ENCODE assay signal across 17 cellular contexts in the genomic region with DNA sequence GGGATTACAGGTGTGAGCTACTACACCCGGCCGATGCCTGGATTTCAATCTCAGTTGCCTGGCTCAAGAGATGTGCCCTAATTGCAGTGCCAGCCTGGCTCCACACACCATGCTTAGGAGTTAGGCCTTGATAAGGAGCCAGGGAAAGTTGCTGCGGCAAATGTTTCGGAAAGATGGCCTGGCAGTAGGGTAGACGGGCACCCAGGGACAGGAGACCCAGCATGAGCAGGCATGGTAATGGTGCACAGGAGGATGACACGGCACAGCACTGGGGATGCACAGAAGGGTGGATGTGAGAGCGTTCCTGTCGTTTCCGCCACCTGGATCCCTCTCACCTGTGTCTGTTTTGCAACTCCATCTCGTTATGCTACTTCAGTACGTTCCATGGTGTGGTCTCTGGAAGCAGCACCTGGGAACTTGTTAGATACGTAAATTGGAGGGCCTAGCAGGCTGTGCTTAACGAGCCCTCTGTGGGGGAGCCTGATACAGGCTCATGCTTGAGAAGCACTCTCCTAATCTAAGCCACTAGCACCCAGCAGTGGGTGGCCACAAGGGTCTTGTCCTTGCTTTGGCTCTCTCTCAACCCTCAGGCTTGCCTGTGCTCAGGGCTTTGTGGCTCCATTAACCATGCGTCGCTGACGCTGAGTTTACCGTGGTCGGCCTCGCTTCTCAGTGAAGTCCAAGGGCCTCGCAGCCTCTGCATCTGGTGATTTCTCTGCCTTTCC. TPM values are rescaled to one million over a fixed set of nuclear protein-coding genes. Genes with fewer than 3 reads are reported as not detected.
DNase-seq lines count a peak whose midpoint lies in the region; ATAC-seq, FAIRE-seq and TF ChIP-seq lines count a peak whose summit lies in the region.
"Had no signal": no experiment of that assay in that cellular context is flagged by ENCODE, and none has a peak within 500 bp of the region (broad histone marks: within the 10 kb centered on the region; RNA-seq: fewer than 3 reads in every experiment).

No MANE protein-coding gene starts in this region.

- H3K27me3 Mint-ChIP-seq in MCF 10A (ENCODE audit: insufficient read depth, unreplicated experiment) = no peaks in the 10 kb centered on the region
- no peaks in the 10 kb centered on the region for H3K27me3 Mint-ChIP-seq in activated T-helper 17 cell treated with anti-CD3 and anti-CD28 coated beads, Interleukin-2, amount 50 U/mL, for 72 hours
- H3K27me3 Mint-ChIP-seq: activated CD8-positive, alpha-beta memory T cell treated with anti-CD3 and anti-CD28 coated beads, Interleukin-2, amount 10 ng/mL, durations not matched to agents 7 days and 5 days; IgD-negative memory B cell had no signal

- peaks cover 5% of the 10 kb centered on the region for H3K36me3 ChIP-seq in breast epithelium
- H3K36me3 ChIP-seq in kidney (ENCODE audit: control insufficient read depth in 1 of 2, insufficient read depth in 2 of 2, low read length in 2 of 2) = peaks cover 7 to 17% of the 10 kb centered on the region in 2 donors
- peaks cover 26 to 55% (median 41%) of the 10 kb centered on the region in 4 donors for H3K36me3 ChIP-seq in stomach
- H3K36me3 ChIP-seq in prostate gland = peaks cover 2 to 4% of the 10 kb centered on the region in 2 donors
- peaks cover 52% of the 10 kb centered on the region for H3K36me3 ChIP-seq in SJCRH30

- TF ChIP-seq CTCF in MCF 10A (IDR thresholded peaks at IDR 0.05; ENCODE audit: unreplicated experiment) (no peak), breast epithelium (IDR thresholded peaks at IDR 0.05) (no peak), kidney (IDR thresholded peaks at IDR 0.05; ENCODE audit: borderline replicate concordance, extremely low read depth, insufficient read depth) (no peak), stomach (IDR thresholded peaks at IDR 0.05) (no peak), prostate gland (IDR thresholded peaks at IDR 0.05) (no peak)

- no peak for DNase-seq in MCF 10A (ENCODE audit: unreplicated experiment)
- DNase-seq in breast epithelium (ENCODE audit: low spot score in 2 of 2) = no peak
- peak; percentile 36 for DNase-seq in kidney
- no peak for DNase-seq in stomach
- DNase-seq in prostate gland (ENCODE audit: low spot score) = no peak
- no peak for DNase-seq in nucleus accumbens (lab: John Stamatoyannopoulos, UW)
- no peak for DNase-seq in SJCRH30
- DNase-seq: activated CD4-positive, CD25-positive, alpha-beta regulatory T cell; activated CD8-positive, alpha-beta memory T cell treated with anti-CD3 and anti-CD28 coated beads, Interleukin-2, amount 10 ng/mL, durations not matched to agents 7 days and 5 days; heart left ventricle; NCI-H187 treated with DMSO at 0.1 percent for 48 hours; NCI-H446; SHP77 treated with DMSO at 0.1 percent for 48 hours; T-helper 2 cell had no signal

- H3K4me1 ChIP-seq in breast epithelium (no peaks in the 10 kb centered on the region), kidney (ENCODE audit: control insufficient read depth in 1 of 2, insufficient read depth in 1 of 2, low read depth in 1 of 2, low read length in 2 of 2) (peaks cover 8 to 30% of the 10 kb centered on the region in 2 donors), stomach (peaks cover 47 to 87% (median 58%) of the 10 kb centered on the region in 4 donors), prostate gland (replicated peaks) (peaks cover 12% of the 10 kb centered on the region), SJCRH30 (peaks cover 11% of the 10 kb centered on the region)

- no TSS peak for BruUV-seq in MCF 10A (replicated peaks; lab: Mats Ljungman, UMichigan)

- CTCF ChIA-PET in MCF 10A (lab: Yijun Ruan, JAX) = interaction anchor here (2.2 kb wide), 1 partner anchor 13 kb away, joined by 6 read pairs; no protein-coding TSS in a partner anchor

- no peak overlapping the region for H3K9ac ChIP-seq in kidney (ENCODE audit: low read length in 2 of 2)

- no peak for FAIRE-seq in kidney (lab: Jason Lieb, UNC)
- FAIRE-seq: islet of Langerhans had no signal

- intact Hi-C loops in MCF 10A (cut with micrococcal nuclease) (no loop called here), breast epithelium (cut with DNase I; ENCODE audit: low total_unique reads) (no loop called here), kidney (cut with DNase I) (no loop called here), stomach (cut with DNase I; ENCODE audit: low total_unique reads) (no loop called here), prostate gland (cut with DNase I) (no loop called here)

- no peaks in the 10 kb centered on the region for H3K9me3 ChIP-seq in breast epithelium
- no peaks in the 10 kb centered on the region for H3K9me3 ChIP-seq in kidney (ENCODE audit: control insufficient read depth in 1 of 2, low read length in 2 of 2)
- H3K9me3 ChIP-seq in stomach = no peaks in the 10 kb centered on the region
- H3K9me3 ChIP-seq in prostate gland = no peaks in the 10 kb centered on the region
- no peaks in the 10 kb centered on the region for H3K9me3 ChIP-seq in SJCRH30 (replicated peaks)
- H3K9me3 ChIP-seq: heart left ventricle had no signal

- WGBS in stomach, 5 donors = 91 to 93% (median 93%) methylated on average over 20 of the region's 20 CpGs
- 86% methylated on average over 20 of the region's 20 CpGs for WGBS in prostate gland

- peak overlapping the region; percentile 91 for H3K27ac Mint-ChIP-seq in MCF 10A (ENCODE audit: low read depth, unreplicated experiment)
- H3K27ac Mint-ChIP-seq in activated T-helper 17 cell treated with anti-CD3 and anti-CD28 coated beads, Interleukin-2, amount 50 U/mL, for 72 hours = peak overlapping the region; percentile 30
- H3K27ac Mint-ChIP-seq: activated CD8-positive, alpha-beta memory T cell treated with anti-CD3 and anti-CD28 coated beads, Interleukin-2, amount 10 ng/mL, durations not matched to agents 7 days and 5 days had no signal

- TF ChIP-seq EP300 in stomach (IDR thresholded peaks at IDR 0.05) = no peak

- POLR2A ChIA-PET in MCF 10A (lab: Yijun Ruan, JAX) = interaction anchor here (1.4 to 2.4 kb wide), 2 partner anchors 20 to 48 kb away, joined by 4 to 11 read pairs; a partner anchor contains a TSS

- ATAC-seq in activated T-helper 17 cell treated with anti-CD3 and anti-CD28 coated beads, Interleukin-2, amount 50 U/mL, for 72 hours (replicated peaks) = no peak
- ATAC-seq: activated CD8-positive, alpha-beta memory T cell treated with anti-CD3 and anti-CD28 coated beads, Interleukin-2, amount 10 ng/mL, durations not matched to agents 7 days and 5 days had no signal

- peaks cover 39% of the 10 kb centered on the region for H3K4me1 Mint-ChIP-seq in MCF 10A (ENCODE audit: insufficient read depth, unreplicated experiment)
- peaks cover 34% of the 10 kb centered on the region for H3K4me1 Mint-ChIP-seq in activated T-helper 17 cell treated with anti-CD3 and anti-CD28 coated beads, Interleukin-2, amount 50 U/mL, for 72 hours

- H3K4me3 Mint-ChIP-seq in MCF 10A (ENCODE audit: unreplicated experiment) = no peak overlapping the region
- no peak overlapping the region for H3K4me3 Mint-ChIP-seq in activated T-helper 17 cell treated with anti-CD3 and anti-CD28 coated beads, Interleukin-2, amount 50 U/mL, for 72 hours
- H3K4me3 Mint-ChIP-seq: activated CD8-positive, alpha-beta memory T cell treated with anti-CD3 and anti-CD28 coated beads, Interleukin-2, amount 10 ng/mL, durations not matched to agents 7 days and 5 days had no signal

- H3K27me3 ChIP-seq in breast epithelium = no peaks in the 10 kb centered on the region
- H3K27me3 ChIP-seq in stomach = no peaks in the 10 kb centered on the region
- no peaks in the 10 kb centered on the region for H3K27me3 ChIP-seq in prostate gland (replicated peaks; ENCODE audit: insufficient read depth)
- no peaks in the 10 kb centered on the region for H3K27me3 ChIP-seq in SJCRH30
- H3K27me3 ChIP-seq: heart left ventricle had no signal

- H3K27ac ChIP-seq in breast epithelium (peak overlapping the region in 1 of 2 donors; percentile 50), kidney (ENCODE audit: low read depth in 2 of 2, low read length in 2 of 2) (no peak overlapping the region), stomach (peak overlapping the region; percentile 25 to 69 (median 32)), prostate gland (peak overlapping the region in 1 of 2 donors; percentile 12), SJCRH30 (no peak overlapping the region)

- H3K36me3 Mint-ChIP-seq in MCF 10A (ENCODE audit: insufficient read depth, unreplicated experiment) = peaks cover 46% of the 10 kb centered on the region
- peaks cover 68% of the 10 kb centered on the region for H3K36me3 Mint-ChIP-seq in activated T-helper 17 cell treated with anti-CD3 and anti-CD28 coated beads, Interleukin-2, amount 50 U/mL, for 72 hours (ENCODE audit: low read depth)

- H3K4me3 ChIP-seq in breast epithelium (no peak overlapping the region), kidney (ENCODE audit: low read length in 2 of 2) (no peak overlapping the region), stomach (no peak overlapping the region), prostate gland (no peak overlapping the region), SJCRH30 (no peak overlapping the region)
- H3K4me3 ChIP-seq: heart left ventricle had no signal

- TF ChIP-seq POLR2A in breast epithelium (IDR thresholded peaks at IDR 0.05) (no peak), stomach (IDR thresholded peaks at IDR 0.05) (no peak), prostate gland (IDR thresholded peaks at IDR 0.05) (no peak)

- H3K9me3 Mint-ChIP-seq in MCF 10A (ENCODE audit: unreplicated experiment) = no peaks in the 10 kb centered on the region
- H3K9me3 Mint-ChIP-seq in activated T-helper 17 cell treated with anti-CD3 and anti-CD28 coated beads, Interleukin-2, amount 50 U/mL, for 72 hours = no peaks in the 10 kb centered on the region
- H3K9me3 Mint-ChIP-seq: IgD-negative memory B cell had no signal

RNA-seq across cellular contexts. Expression of a gene that starts 20.3 kb away (rescaled TPM):
- total RNA-seq in MCF 10A (2022) (81.4 and 89.7 TPM in 2 replicates), breast epithelium (10 to 100 TPM; 35.7 to 52.7 (median 40.8) TPM), kidney (61.5 TPM), stomach (10 to 100 TPM in 4 of 5 donors, 1 to 10 TPM in 1; 5.3 to 75.2 (median 42.9) TPM), prostate gland (10 to 100 TPM; 33.9 to 56.1 TPM)
- 10 to 100 TPM; 90.8 to 97.1 TPM for total RNA-seq in activated T-helper 17 cell treated with anti-CD3 and anti-CD28 coated beads, Interleukin-2, amount 50 U/mL, for 72 hours
- polyA plus RNA-seq in kidney (ENCODE audit: insufficient read depth, low read depth, low replicate concordance) (24.2 TPM), stomach (10 to 100 TPM; 15.3 to 29.3 (median 28.8) TPM)
- 67.6 and 71.2 TPM in 2 replicates for total RNA-seq in SJCRH30 (2014; rRNA removed; shearing (Covaris generic))

RNA-seq across cellular contexts. Expression of a gene that starts 47.2 kb away (rescaled TPM):
- total RNA-seq in MCF 10A (2022) = 30.7 and 31.3 TPM in 2 replicates
- 10 to 100 TPM; 24.5 to 26.5 (median 24.7) TPM for total RNA-seq in breast epithelium
- 10 to 100 TPM; 28.9 to 35.3 TPM for total RNA-seq in activated T-helper 17 cell treated with anti-CD3 and anti-CD28 coated beads, Interleukin-2, amount 50 U/mL, for 72 hours
- total RNA-seq in kidney = 29.3 TPM
- 6.3 TPM for polyA plus RNA-seq in kidney (ENCODE audit: insufficient read depth, low read depth, low replicate concordance)
- 100 to 1,000 TPM in 1 of 5 donors, 10 to 100 TPM in 4; 22.2 to 107 (median 37.9) TPM for total RNA-seq in stomach
- 1 to 10 TPM; 4.9 to 7.0 (median 7.0) TPM for polyA plus RNA-seq in stomach
- 10 to 100 TPM; 24.1 to 53.1 TPM for total RNA-seq in prostate gland
- total RNA-seq in SJCRH30 (2014; rRNA removed; shearing (Covaris generic)) = 18.4 and 20.4 TPM in 2 replicates

Comparison
In these comparisons a context has a peak if more than half of its experiments do, and no peak if none do; other contexts are left out.
1. H3K27ac ChIP-seq: peak in stomach (5 of 5); none in kidney (0 of 2) and SJCRH30 (single experiment).